10 cellular contexts compared by ENCODE assay signal in genomic region chr9:91163773-91164471, GRCh38.
A peak's percentile ranks its signal among the peaks of the same experiment; 100 is the strongest.
DNase-seq lines count a peak whose midpoint lies in the region; ATAC-seq, FAIRE-seq and TF ChIP-seq lines count a peak whose summit lies in the region.
"Had no signal": no experiment of that assay in that cellular context is flagged by ENCODE, and none has a peak within 500 bp of the region (broad histone marks: within the 10 kb centered on the region; RNA-seq: fewer than 3 reads in every experiment).

No MANE protein-coding gene starts in this region.

- no peaks in the 10 kb centered on the region for H3K79me2 ChIP-seq in astrocyte (ENCODE audit: insufficient read depth, low read length)

- no peaks in the 10 kb centered on the region for H4K20me1 ChIP-seq in astrocyte (ENCODE audit: insufficient read depth, low read length)

- H3K9me3 ChIP-seq in astrocyte (ENCODE audit: insufficient read depth, low read depth, low read length): no peaks in the 10 kb centered on the region

- no peaks in the 10 kb centered on the region for H3K36me3 ChIP-seq in astrocyte (ENCODE audit: insufficient read depth, low read length)

- H3K9me3 Mint-ChIP-seq in astrocyte (ENCODE audit: unreplicated experiment) (no peaks in the 10 kb centered on the region), osteocyte (ENCODE audit: unreplicated experiment) (no peaks in the 10 kb centered on the region)
- H3K9me3 Mint-ChIP-seq: activated naive CD4-positive, alpha-beta T cell treated with anti-CD3 and anti-CD28 coated beads, Interleukin-2, amount 50 U/mL, for 24 hours; nephron had no signal

- no peak overlapping the region for H3K4me3 Mint-ChIP-seq in astrocyte (ENCODE audit: unreplicated experiment)
- no peak overlapping the region for H3K4me3 Mint-ChIP-seq in osteocyte (ENCODE audit: unreplicated experiment)
- H3K4me3 Mint-ChIP-seq: activated naive CD4-positive, alpha-beta T cell treated with anti-CD3 and anti-CD28 coated beads, Interleukin-2, amount 50 U/mL, for 24 hours; nephron had no signal

- H3K27me3 ChIP-seq in astrocyte (ENCODE audit: insufficient read depth, low read length): no peaks in the 10 kb centered on the region

- peak overlapping the region; percentile 64 for H3K27ac Mint-ChIP-seq in astrocyte (ENCODE audit: unreplicated experiment)
- H3K27ac Mint-ChIP-seq in osteocyte (ENCODE audit: unreplicated experiment): peak overlapping the region; percentile 38
- H3K27ac Mint-ChIP-seq: activated naive CD4-positive, alpha-beta T cell treated with anti-CD3 and anti-CD28 coated beads, Interleukin-2, amount 50 U/mL, for 24 hours had no signal

- no peak overlapping the region for H2AFZ ChIP-seq in astrocyte (ENCODE audit: low read depth, low read length)

- peak overlapping the region; percentile 48 for H3K9ac ChIP-seq in astrocyte (ENCODE audit: low read length)

- H3K27me3 Mint-ChIP-seq in astrocyte (ENCODE audit: low read depth, unreplicated experiment): no peaks in the 10 kb centered on the region
- H3K27me3 Mint-ChIP-seq in osteocyte (ENCODE audit: unreplicated experiment): no peaks in the 10 kb centered on the region
- H3K27me3 Mint-ChIP-seq: activated naive CD4-positive, alpha-beta T cell treated with anti-CD3 and anti-CD28 coated beads, Interleukin-2, amount 50 U/mL, for 24 hours had no signal

- TF ChIP-seq CTCF in astrocyte (IDR thresholded peaks at IDR 0.05; ENCODE audit: insufficient read depth, low read depth, low read length) (no peak), osteocyte (IDR thresholded peaks at IDR 0.05) (no peak), D721Med (IDR thresholded peaks at IDR 0.05; ENCODE audit: insufficient read depth, missing control alignments) (no peak)

- DNase-seq in GM12891 (ENCODE audit: insufficient read length, low spot score) (no peak), astrocyte (ENCODE audit: low read depth) (no peak), osteocyte (ENCODE audit: extremely low spot score, unreplicated experiment) (peak; percentile 64), D721Med (ENCODE audit: insufficient read length, low spot score) (no peak)

- H3K27ac ChIP-seq in astrocyte (ENCODE audit: low read depth, low read length): no peak overlapping the region

- H3K36me3 Mint-ChIP-seq in astrocyte (ENCODE audit: low read depth, unreplicated experiment): no peaks in the 10 kb centered on the region
- no peaks in the 10 kb centered on the region for H3K36me3 Mint-ChIP-seq in osteocyte (ENCODE audit: unreplicated experiment)
- H3K36me3 Mint-ChIP-seq: activated naive CD4-positive, alpha-beta T cell treated with anti-CD3 and anti-CD28 coated beads, Interleukin-2, amount 50 U/mL, for 24 hours had no signal

- no peak overlapping the region for H3K4me3 ChIP-seq in astrocyte (ENCODE audit: insufficient read depth, low read depth, low read length)

- peak overlapping the region; percentile 72 for H3K4me2 ChIP-seq in astrocyte (ENCODE audit: low read length)

- FAIRE-seq in GM12891 (lab: Jason Lieb, UNC) (peak; percentile 78), astrocyte (lab: Jason Lieb, UNC) (no peak), D721Med (lab: Jason Lieb, UNC) (no peak)

- ATAC-seq in HG03558 (IDR thresholded peaks at IDR 0.05; ENCODE audit: extremely low read depth, unreplicated experiment) (peak; percentile 43), HG02571 (IDR thresholded peaks at IDR 0.05; ENCODE audit: unreplicated experiment) (no peak), HG02588 (IDR thresholded peaks at IDR 0.05; ENCODE audit: unreplicated experiment) (no peak), HG02970 (IDR thresholded peaks at IDR 0.05; ENCODE audit: low FRiP score, unreplicated experiment) (no peak)

- H3K4me1 Mint-ChIP-seq in astrocyte (ENCODE audit: low read depth, unreplicated experiment): peaks cover 43% of the 10 kb centered on the region
- H3K4me1 Mint-ChIP-seq in osteocyte (ENCODE audit: unreplicated experiment): peaks cover 55% of the 10 kb centered on the region

- peaks cover 45% of the 10 kb centered on the region for H3K4me1 ChIP-seq in astrocyte (ENCODE audit: insufficient read depth, low read length)

- no peak for TF ChIP-seq POLR2A in GM12891 (IDR thresholded peaks at IDR 0.05; ENCODE audit: low read depth, low read length)

TF ChIP-seq in GM12891, 5 proteins besides CTCF, POLR2A, EP300 and RAD21:
- TF ChIP-seq POLR2AphosphoS5 (IDR thresholded peaks at IDR 0.05; ENCODE audit: low read depth, low read length) (no peak), PAX5 (IDR thresholded peaks at IDR 0.05; ENCODE audit: insufficient read depth, low read length, severe bottlenecking) (no peak), TAF1 (IDR thresholded peaks at IDR 0.05; ENCODE audit: low read depth, low read length) (no peak), SPI1 (IDR thresholded peaks at IDR 0.05; ENCODE audit: low read depth, low read length) (no peak), POU2F2 (IDR thresholded peaks at IDR 0.05; ENCODE audit: low read depth, low read length) (no peak)
